11 cellular contexts compared by ENCODE assay signal in the genomic region with DNA sequence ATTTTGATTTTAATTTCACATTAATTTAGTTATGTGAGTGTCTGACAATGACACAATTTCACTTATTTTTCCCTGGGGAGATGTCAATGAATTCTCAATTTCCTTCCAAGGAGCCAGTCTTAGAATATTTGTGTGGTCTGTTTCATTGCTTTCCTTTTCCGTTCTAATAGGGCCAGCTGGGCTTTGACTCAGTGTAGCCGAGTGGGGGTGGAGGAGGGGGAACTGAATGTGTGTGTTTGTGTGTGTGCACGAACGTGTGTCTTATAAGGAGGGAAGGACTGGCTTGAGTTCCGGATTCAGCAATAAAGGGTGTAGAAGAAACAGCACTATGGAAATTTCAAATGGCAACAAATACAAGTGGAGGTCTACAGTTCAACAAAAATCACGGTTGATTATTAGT.
A peak's percentile ranks its signal among the peaks of the same experiment; 100 is the strongest.
DNase-seq lines count a peak whose midpoint lies in the region; ATAC-seq and TF ChIP-seq lines count a peak whose summit lies in the region.
"Had no signal": no experiment of that assay in that cellular context is flagged by ENCODE, and none has a peak within 500 bp of the region (broad histone marks: within the 10 kb centered on the region; RNA-seq: fewer than 3 reads in every experiment).

No MANE protein-coding gene starts in this region.

- H3K27ac ChIP-seq in SJSA1 (peak overlapping the region; percentile 65), coronary artery (peak overlapping the region in 1 of 2 donors; percentile 8)
- no peak overlapping the region for H3K27ac ChIP-seq in naive thymus-derived CD4-positive, alpha-beta T cell (ENCODE audit: low read depth, low read length)

- intact Hi-C loops in naive thymus-derived CD4-positive, alpha-beta T cell (cut with micrococcal nuclease): no loop called here

- no peak for TF ChIP-seq CTCF in GM06990 (IDR thresholded peaks at IDR 0.05; ENCODE audit: insufficient read depth, low read length, poor library complexity, severe bottlenecking)
- no peak for TF ChIP-seq CTCF in coronary artery (IDR thresholded peaks at IDR 0.05)

- DNase-seq in GM06990 (ENCODE audit: extremely low read depth, insufficient read length) (peak; percentile 32), SJSA1 (ENCODE audit: low read depth in 1 of 2, low spot score in 2 of 2) (peak; percentile 63 to 66), coronary artery (ENCODE audit: low spot score) (no peak), iPS-NIHi7 (ENCODE audit: extremely low spot score) (no peak)
- no peak for DNase-seq in naive thymus-derived CD4-positive, alpha-beta T cell
- DNase-seq: activated naive CD4-positive, alpha-beta T cell treated with anti-CD3 and anti-CD28 coated beads, Interleukin-2, amount 10 ng/mL, durations not matched to agents 7 days and 5 days; esophagus squamous epithelium; T-cell had no signal

- H3K4me3 ChIP-seq in GM06990 (replicated peaks; ENCODE audit: low read depth, low read length) (no peak overlapping the region; the same call in 1 of the 2 replicates), SJSA1 (no peak overlapping the region), coronary artery (no peak overlapping the region)
- H3K4me3 ChIP-seq in naive thymus-derived CD4-positive, alpha-beta T cell (ENCODE audit: low read length): no peak overlapping the region
- H3K4me3 ChIP-seq: esophagus squamous epithelium had no signal

- H3K9me3 Mint-ChIP-seq in naive thymus-derived CD4-positive, alpha-beta T cell: peaks cover 0 to 10% (median 3%) of the 10 kb centered on the region in 11 donors

- H3K36me3 Mint-ChIP-seq in naive thymus-derived CD4-positive, alpha-beta T cell: no peaks in the 10 kb centered on the region
- H3K36me3 Mint-ChIP-seq: activated naive CD4-positive, alpha-beta T cell treated with anti-CD3 and anti-CD28 coated beads, Interleukin-2, amount 10 ng/mL, durations not matched to agents 7 days and 5 days; T-cell had no signal

- no peak overlapping the region for H3K4me3 Mint-ChIP-seq in naive thymus-derived CD4-positive, alpha-beta T cell
- H3K4me3 Mint-ChIP-seq: activated naive CD4-positive, alpha-beta T cell treated with anti-CD3 and anti-CD28 coated beads, Interleukin-2, amount 10 ng/mL, durations not matched to agents 7 days and 5 days; T-cell had no signal

- POLR2A ChIA-PET in naive thymus-derived CD4-positive, alpha-beta T cell (lab: Charles Lee): no interaction called here

- peaks cover 0 to 7% (median 0%) of the 10 kb centered on the region in 7 donors for H3K4me1 Mint-ChIP-seq in naive thymus-derived CD4-positive, alpha-beta T cell
- H3K4me1 Mint-ChIP-seq: activated naive CD4-positive, alpha-beta T cell treated with anti-CD3 and anti-CD28 coated beads, Interleukin-2, amount 10 ng/mL, durations not matched to agents 7 days and 5 days had no signal

- peaks cover 55% of the 10 kb centered on the region for H3K4me1 ChIP-seq in SJSA1 (replicated peaks)
- no peaks in the 10 kb centered on the region for H3K4me1 ChIP-seq in naive thymus-derived CD4-positive, alpha-beta T cell (ENCODE audit: control insufficient read depth in 2 of 2, insufficient read depth in 2 of 2, low read length in 2 of 2)

- ATAC-seq in GM21515 (IDR thresholded peaks at IDR 0.05; ENCODE audit: unreplicated experiment) (peak; percentile 47), HG03342 (IDR thresholded peaks at IDR 0.05; ENCODE audit: unreplicated experiment) (peak; percentile 34), GM18520 (IDR thresholded peaks at IDR 0.05; ENCODE audit: unreplicated experiment) (no peak)
- no peak for ATAC-seq in naive thymus-derived CD4-positive, alpha-beta T cell
- ATAC-seq: T-cell had no signal

- CTCF ChIA-PET in naive thymus-derived CD4-positive, alpha-beta T cell (lab: Charles Lee): no interaction called here

- H3K9me3 ChIP-seq in SJSA1 (replicated peaks): no peaks in the 10 kb centered on the region
- no peaks in the 10 kb centered on the region for H3K9me3 ChIP-seq in naive thymus-derived CD4-positive, alpha-beta T cell (ENCODE audit: control insufficient read depth in 2 of 3, low read length in 3 of 3)
- H3K9me3 ChIP-seq: esophagus squamous epithelium had no signal

- H3K27ac Mint-ChIP-seq in naive thymus-derived CD4-positive, alpha-beta T cell: no peak overlapping the region
- H3K27ac Mint-ChIP-seq: activated naive CD4-positive, alpha-beta T cell treated with anti-CD3 and anti-CD28 coated beads, Interleukin-2, amount 10 ng/mL, durations not matched to agents 7 days and 5 days; T-cell had no signal

- H3K36me3 ChIP-seq in GM06990 (ENCODE audit: control insufficient read depth, insufficient read depth, low read length): no peaks in the 10 kb centered on the region
- H3K36me3 ChIP-seq in SJSA1: no peaks in the 10 kb centered on the region
- H3K36me3 ChIP-seq in naive thymus-derived CD4-positive, alpha-beta T cell (ENCODE audit: control insufficient read depth in 2 of 3, insufficient read depth in 3 of 3, low read length in 3 of 3): no peaks in the 10 kb centered on the region
- H3K36me3 ChIP-seq: esophagus squamous epithelium had no signal

- no peaks in the 10 kb centered on the region for H3K27me3 Mint-ChIP-seq in naive thymus-derived CD4-positive, alpha-beta T cell
- H3K27me3 Mint-ChIP-seq: activated naive CD4-positive, alpha-beta T cell treated with anti-CD3 and anti-CD28 coated beads, Interleukin-2, amount 10 ng/mL, durations not matched to agents 7 days and 5 days; T-cell had no signal

- H3K27me3 ChIP-seq in GM06990 (replicated peaks; ENCODE audit: control insufficient read depth, insufficient read depth, low read length) (no peaks in the 10 kb centered on the region), SJSA1 (replicated peaks) (no peaks in the 10 kb centered on the region)
- H3K27me3 ChIP-seq in naive thymus-derived CD4-positive, alpha-beta T cell (ENCODE audit: control insufficient read depth in 2 of 2, insufficient read depth in 2 of 2, low read length in 2 of 2): no peaks in the 10 kb centered on the region
- H3K27me3 ChIP-seq: esophagus squamous epithelium had no signal

Comparison
In these comparisons a context has a peak if more than half of its experiments do, and no peak if none do; other contexts are left out.
1. DNase-seq: peak in GM06990 (single experiment) and SJSA1 (2 of 2); none in naive thymus-derived CD4-positive, alpha-beta T cell (0 of 9), coronary artery (single experiment) and iPS-NIHi7 (single experiment).
2. ATAC-seq: peak in GM21515 (single experiment) and HG03342 (single experiment); none in naive thymus-derived CD4-positive, alpha-beta T cell (single experiment) and GM18520 (single experiment).